1 cellular context compared by ENCODE assay signal in the genomic region with DNA sequence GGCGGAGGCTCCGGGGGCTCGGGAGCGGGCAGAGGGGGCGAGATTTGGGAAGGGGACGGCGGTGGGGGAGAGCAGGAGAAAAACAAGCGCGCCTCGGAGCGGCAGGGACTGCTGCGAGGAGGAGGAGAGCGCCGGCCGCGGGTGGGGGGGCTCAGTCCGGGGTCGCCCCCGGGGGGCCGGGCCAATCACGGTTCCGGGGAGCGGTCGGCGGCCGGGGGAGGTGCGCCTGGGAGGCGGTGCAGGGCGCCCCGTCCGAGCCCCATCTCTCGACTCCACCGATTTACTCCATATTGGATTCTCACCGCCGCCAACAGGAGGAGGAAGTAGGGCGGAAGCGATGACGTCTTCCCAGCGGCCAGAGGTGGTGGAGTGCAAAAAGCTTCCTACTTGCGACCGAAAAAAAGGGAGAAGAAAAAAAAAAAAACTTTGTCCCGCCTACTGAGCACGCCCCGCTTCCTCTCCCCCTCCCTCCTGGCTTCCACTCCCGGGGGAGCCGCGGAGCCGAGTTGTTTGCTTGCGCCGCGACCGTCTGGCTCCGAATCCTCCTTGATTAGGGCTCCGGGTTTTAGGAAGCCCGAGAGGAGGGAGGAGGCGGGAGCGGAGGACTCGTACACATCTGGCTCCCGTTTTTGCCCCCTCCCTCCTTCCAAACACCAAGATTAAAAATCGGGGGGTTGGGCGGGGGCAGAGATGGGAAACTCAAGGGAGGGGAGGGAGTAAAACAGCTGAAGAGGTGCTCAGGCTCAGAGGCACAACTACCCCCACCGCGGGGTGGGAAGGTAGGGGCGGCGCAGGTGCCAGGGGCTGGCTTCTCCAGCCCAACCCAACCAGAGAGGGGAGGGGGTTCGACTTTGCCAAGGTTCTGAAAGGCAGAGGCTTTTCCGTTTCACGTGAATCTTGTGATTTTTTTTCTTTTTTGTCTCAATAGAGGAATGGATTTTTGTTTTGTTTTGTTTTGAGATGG.
TF ChIP-seq lines count a peak whose summit lies in the region.

Gene SPRED2, minus strand, starts transcription at position 373 of the 964 bp plus-strand sequence. CDS start 612 bp downstream, outside the sequence.

TF ChIP-seq in HepG2, 621 proteins besides CTCF, POLR2A, EP300 and RAD21 (continued from another document and continues in another):
- TF ChIP-seq, protein P1, sequence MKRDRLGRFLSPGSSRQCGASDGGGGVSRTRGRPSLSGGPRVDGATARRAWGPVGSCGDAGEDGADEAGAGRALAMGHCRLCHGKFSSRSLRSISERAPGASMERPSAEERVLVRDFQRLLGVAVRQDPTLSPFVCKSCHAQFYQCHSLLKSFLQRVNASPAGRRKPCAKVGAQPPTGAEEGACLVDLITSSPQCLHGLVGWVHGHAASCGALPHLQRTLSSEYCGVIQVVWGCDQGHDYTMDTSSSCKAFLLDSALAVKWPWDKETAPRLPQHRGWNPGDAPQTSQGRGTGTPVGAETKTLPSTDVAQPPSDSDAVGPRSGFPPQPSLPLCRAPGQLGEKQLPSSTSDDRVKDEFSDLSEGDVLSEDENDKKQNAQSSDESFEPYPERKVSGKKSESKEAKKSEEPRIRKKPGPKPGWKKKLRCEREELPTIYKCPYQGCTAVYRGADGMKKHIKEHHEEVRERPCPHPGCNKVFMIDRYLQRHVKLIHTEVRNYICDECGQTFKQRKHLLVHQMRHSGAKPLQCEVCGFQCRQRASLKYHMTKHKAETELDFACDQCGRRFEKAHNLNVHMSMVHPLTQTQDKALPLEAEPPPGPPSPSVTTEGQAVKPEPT (CRISPR knock-in tag; IDR thresholded peaks at IDR 0.05; ENCODE audit: low read depth): 0 out of 2 replicates have a peak, but pooled peaks have one; percentile 69
- no peak for TF ChIP-seq ZFP82 (CRISPR knock-in tag; IDR thresholded peaks at IDR 0.05; ENCODE audit: borderline replicate concordance)
- no peak; the same call in 1 of the 2 replicates for TF ChIP-seq SRF (IDR thresholded peaks at IDR 0.05; ENCODE audit: low read depth, low read length)
- TF ChIP-seq HNRNPUL1 (IDR thresholded peaks at IDR 0.05; ENCODE audit: low read depth, low read length): no peak
- peak; percentile 20; the same call in 1 of the 2 replicates for TF ChIP-seq STAG1 (CRISPR knock-in tag; IDR thresholded peaks at IDR 0.05)
- TF ChIP-seq ZNF777 (CRISPR knock-in tag; IDR thresholded peaks at IDR 0.05): peak; percentile 46; the same call in 1 of the 2 replicates
- peak; percentile 5 for TF ChIP-seq IKZF4 (CRISPR knock-in tag; IDR thresholded peaks at IDR 0.05; ENCODE audit: borderline replicate concordance, low read depth, not compliant biosample characterization)
- no peak for TF ChIP-seq SATB2 (CRISPR knock-in tag; IDR thresholded peaks at IDR 0.05)
- TF ChIP-seq, protein P2, sequence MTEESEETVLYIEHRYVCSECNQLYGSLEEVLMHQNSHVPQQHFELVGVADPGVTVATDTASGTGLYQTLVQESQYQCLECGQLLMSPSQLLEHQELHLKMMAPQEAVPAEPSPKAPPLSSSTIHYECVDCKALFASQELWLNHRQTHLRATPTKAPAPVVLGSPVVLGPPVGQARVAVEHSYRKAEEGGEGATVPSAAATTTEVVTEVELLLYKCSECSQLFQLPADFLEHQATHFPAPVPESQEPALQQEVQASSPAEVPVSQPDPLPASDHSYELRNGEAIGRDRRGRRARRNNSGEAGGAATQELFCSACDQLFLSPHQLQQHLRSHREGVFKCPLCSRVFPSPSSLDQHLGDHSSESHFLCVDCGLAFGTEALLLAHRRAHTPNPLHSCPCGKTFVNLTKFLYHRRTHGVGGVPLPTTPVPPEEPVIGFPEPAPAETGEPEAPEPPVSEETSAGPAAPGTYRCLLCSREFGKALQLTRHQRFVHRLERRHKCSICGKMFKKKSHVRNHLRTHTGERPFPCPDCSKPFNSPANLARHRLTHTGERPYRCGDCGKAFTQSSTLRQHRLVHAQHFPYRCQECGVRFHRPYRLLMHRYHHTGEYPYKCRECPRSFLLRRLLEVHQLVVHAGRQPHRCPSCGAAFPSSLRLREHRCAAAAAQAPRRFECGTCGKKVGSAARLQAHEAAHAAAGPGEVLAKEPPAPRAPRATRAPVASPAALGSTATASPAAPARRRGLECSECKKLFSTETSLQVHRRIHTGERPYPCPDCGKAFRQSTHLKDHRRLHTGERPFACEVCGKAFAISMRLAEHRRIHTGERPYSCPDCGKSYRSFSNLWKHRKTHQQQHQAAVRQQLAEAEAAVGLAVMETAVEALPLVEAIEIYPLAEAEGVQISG (CRISPR knock-in tag; IDR thresholded peaks at IDR 0.05): peak; percentile 86
- TF ChIP-seq KLF13 (CRISPR knock-in tag; IDR thresholded peaks at IDR 0.05): no peak
- peak; percentile 86 for TF ChIP-seq ZMYM4 (CRISPR knock-in tag; IDR thresholded peaks at IDR 0.05)
- no peak for TF ChIP-seq ZNF589 (CRISPR knock-in tag; conservative IDR thresholded peaks at IDR 0.05)
- TF ChIP-seq ZNF503 (CRISPR knock-in tag; IDR thresholded peaks at IDR 0.05): peak; percentile 83; the same call in 1 of the 2 replicates
- TF ChIP-seq KLF11 (CRISPR knock-in tag; IDR thresholded peaks at IDR 0.05): peak; percentile 90
- 0 out of 2 replicates have a peak, but pooled peaks have one; percentile 55 for TF ChIP-seq ZNF670 (CRISPR knock-in tag; IDR thresholded peaks at IDR 0.05; ENCODE audit: borderline replicate concordance)
- TF ChIP-seq BRF2 (CRISPR knock-in tag; IDR thresholded peaks at IDR 0.05): 0 out of 2 replicates have a peak, but pooled peaks have one; percentile 56
- no peak for TF ChIP-seq SOX6 (IDR thresholded peaks at IDR 0.05)
- peak; percentile 67; the same call in 1 of the 2 replicates for TF ChIP-seq SOX6 (CRISPR knock-in tag; IDR thresholded peaks at IDR 0.05)
- no peak for TF ChIP-seq EZH2 (conservative IDR thresholded peaks at IDR 0.05; ENCODE audit: low read depth, low read length)
- TF ChIP-seq ZNF710 (CRISPR knock-in tag; IDR thresholded peaks at IDR 0.05; ENCODE audit: borderline replicate concordance): peak; percentile 3; the same call in 1 of the 2 replicates
- TF ChIP-seq, protein P3, sequence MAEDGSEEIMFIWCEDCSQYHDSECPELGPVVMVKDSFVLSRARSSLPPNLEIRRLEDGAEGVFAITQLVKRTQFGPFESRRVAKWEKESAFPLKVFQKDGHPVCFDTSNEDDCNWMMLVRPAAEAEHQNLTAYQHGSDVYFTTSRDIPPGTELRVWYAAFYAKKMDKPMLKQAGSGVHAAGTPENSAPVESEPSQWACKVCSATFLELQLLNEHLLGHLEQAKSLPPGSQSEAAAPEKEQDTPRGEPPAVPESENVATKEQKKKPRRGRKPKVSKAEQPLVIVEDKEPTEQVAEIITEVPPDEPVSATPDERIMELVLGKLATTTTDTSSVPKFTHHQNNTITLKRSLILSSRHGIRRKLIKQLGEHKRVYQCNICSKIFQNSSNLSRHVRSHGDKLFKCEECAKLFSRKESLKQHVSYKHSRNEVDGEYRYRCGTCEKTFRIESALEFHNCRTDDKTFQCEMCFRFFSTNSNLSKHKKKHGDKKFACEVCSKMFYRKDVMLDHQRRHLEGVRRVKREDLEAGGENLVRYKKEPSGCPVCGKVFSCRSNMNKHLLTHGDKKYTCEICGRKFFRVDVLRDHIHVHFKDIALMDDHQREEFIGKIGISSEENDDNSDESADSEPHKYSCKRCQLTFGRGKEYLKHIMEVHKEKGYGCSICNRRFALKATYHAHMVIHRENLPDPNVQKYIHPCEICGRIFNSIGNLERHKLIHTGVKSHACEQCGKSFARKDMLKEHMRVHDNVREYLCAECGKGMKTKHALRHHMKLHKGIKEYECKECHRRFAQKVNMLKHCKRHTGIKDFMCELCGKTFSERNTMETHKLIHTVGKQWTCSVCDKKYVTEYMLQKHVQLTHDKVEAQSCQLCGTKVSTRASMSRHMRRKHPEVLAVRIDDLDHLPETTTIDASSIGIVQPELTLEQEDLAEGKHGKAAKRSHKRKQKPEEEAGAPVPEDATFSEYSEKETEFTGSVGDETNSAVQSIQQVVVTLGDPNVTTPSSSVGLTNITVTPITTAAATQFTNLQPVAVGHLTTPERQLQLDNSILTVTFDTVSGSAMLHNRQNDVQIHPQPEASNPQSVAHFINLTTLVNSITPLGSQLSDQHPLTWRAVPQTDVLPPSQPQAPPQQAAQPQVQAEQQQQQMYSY (CRISPR knock-in tag; IDR thresholded peaks at IDR 0.05): peak; percentile 99
- TF ChIP-seq NFE2L2 (IDR thresholded peaks at IDR 0.05; ENCODE audit: low read length): no peak
- no peak; the same call in 1 of the 2 replicates for TF ChIP-seq TMF1 (CRISPR knock-in tag; IDR thresholded peaks at IDR 0.05; ENCODE audit: low read depth)
- TF ChIP-seq ATAD3A (CRISPR knock-in tag; IDR thresholded peaks at IDR 0.05): no peak
- peak; percentile 26; the same call in 1 of the 2 replicates for TF ChIP-seq TBX3 (IDR thresholded peaks at IDR 0.05; ENCODE audit: borderline replicate concordance)
- peak; percentile 87 for TF ChIP-seq CREM (IDR thresholded peaks at IDR 0.05)
- no peak for TF ChIP-seq CREM (CRISPR knock-in tag; IDR thresholded peaks at IDR 0.05)
- no peak for TF ChIP-seq ZNF282 (IDR thresholded peaks at IDR 0.05; ENCODE audit: partially characterized antibody)
- peak; percentile 100 for TF ChIP-seq MAZ (IDR thresholded peaks at IDR 0.05; ENCODE audit: borderline replicate concordance, low read depth, low read length)
- TF ChIP-seq MAZ (CRISPR knock-in tag; IDR thresholded peaks at IDR 0.05; ENCODE audit: low read depth): peak; percentile 99
- TF ChIP-seq, protein P4, sequence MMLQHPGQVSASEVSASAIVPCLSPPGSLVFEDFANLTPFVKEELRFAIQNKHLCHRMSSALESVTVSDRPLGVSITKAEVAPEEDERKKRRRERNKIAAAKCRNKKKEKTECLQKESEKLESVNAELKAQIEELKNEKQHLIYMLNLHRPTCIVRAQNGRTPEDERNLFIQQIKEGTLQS (CRISPR knock-in tag; IDR thresholded peaks at IDR 0.05): peak; percentile 16; the same call in 1 of the 2 replicates
- TF ChIP-seq, protein P5, sequence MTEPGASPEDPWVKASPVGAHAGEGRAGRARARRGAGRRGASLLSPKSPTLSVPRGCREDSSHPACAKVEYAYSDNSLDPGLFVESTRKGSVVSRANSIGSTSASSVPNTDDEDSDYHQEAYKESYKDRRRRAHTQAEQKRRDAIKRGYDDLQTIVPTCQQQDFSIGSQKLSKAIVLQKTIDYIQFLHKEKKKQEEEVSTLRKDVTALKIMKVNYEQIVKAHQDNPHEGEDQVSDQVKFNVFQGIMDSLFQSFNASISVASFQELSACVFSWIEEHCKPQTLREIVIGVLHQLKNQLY (CRISPR knock-in tag; IDR thresholded peaks at IDR 0.05): peak; percentile 76; the same call in 1 of the 2 replicates
- 0 out of 2 replicates have a peak, but pooled peaks have one; percentile 41 for TF ChIP-seq ZNF274 (CRISPR knock-in tag; IDR thresholded peaks at IDR 0.05)
- TF ChIP-seq MBNL3 (CRISPR knock-in tag; conservative IDR thresholded peaks at IDR 0.05): no peak
- peak; percentile 74 for TF ChIP-seq NR2C2 (CRISPR knock-in tag; IDR thresholded peaks at IDR 0.05; ENCODE audit: borderline replicate concordance)
- TF ChIP-seq ATRX (CRISPR knock-in tag; IDR thresholded peaks at IDR 0.05; ENCODE audit: borderline replicate concordance): no peak
- no peak for TF ChIP-seq JUNB (CRISPR knock-in tag; IDR thresholded peaks at IDR 0.05; ENCODE audit: borderline replicate concordance)
- TF ChIP-seq KDM3A (CRISPR knock-in tag; IDR thresholded peaks at IDR 0.05; ENCODE audit: low read depth): peak; percentile 93; the same call in 1 of the 2 replicates
- peak; percentile 89 for TF ChIP-seq ZNF543 (CRISPR knock-in tag; IDR thresholded peaks at IDR 0.05)
- no peak for TF ChIP-seq ZNF577 (CRISPR knock-in tag; IDR thresholded peaks at IDR 0.05; ENCODE audit: borderline replicate concordance, low read depth)
- peak; percentile 59 for TF ChIP-seq ZEB1 (IDR thresholded peaks at IDR 0.05; ENCODE audit: insufficient replicate concordance, low read depth)
- TF ChIP-seq NONO (IDR thresholded peaks at IDR 0.05): no peak
- TF ChIP-seq NONO (CRISPR knock-in tag; conservative IDR thresholded peaks at IDR 0.05): peak; percentile 83; the same call in 1 of the 2 replicates
